10 cellular contexts compared by ENCODE assay signal in genomic region chr7:29289156-29290021, GRCh38.
DNase-seq lines count a peak whose midpoint lies in the region; ATAC-seq and TF ChIP-seq lines count a peak whose summit lies in the region.
"Had no signal": no experiment of that assay in that cellular context is flagged by ENCODE, and none has a peak within 500 bp of the region (broad histone marks: within the 10 kb centered on the region; RNA-seq: fewer than 3 reads in every experiment).

No MANE protein-coding gene starts in this region.

- H3K36me3 ChIP-seq in KOPT-K1 (ENCODE audit: insufficient read depth, low read length): no peaks in the 10 kb centered on the region
- H3K36me3 ChIP-seq: pancreas had no signal

- peak overlapping the region; percentile 96 for H3K27ac ChIP-seq in KOPT-K1 (ENCODE audit: low read depth, low read length, poor library complexity, severe bottlenecking)

- ATAC-seq in GM21423 (IDR thresholded peaks at IDR 0.05; ENCODE audit: unreplicated experiment): peak; percentile 66
- ATAC-seq in omental fat pad (ENCODE audit: low FRiP score): peak; percentile 13

- DNase-seq in DMS153 (lab: John Stamatoyannopoulos, UW) (peak; percentile 91), anterior cingulate cortex (lab: John Stamatoyannopoulos, UW) (peak in 44 of 58 donors; percentile 12 to 90 (median 42)), omental fat pad (ENCODE audit: low spot score) (no peak), Kasumi-1 (lab: John Stamatoyannopoulos, UW) (no peak), GM19240 (ENCODE audit: insufficient read length, low spot score) (no peak)
- DNase-seq in activated CD4-positive, alpha-beta T cell treated with anti-CD3 and anti-CD28 coated beads for 48 hours: no peak
- DNase-seq: activated T-cell treated with anti-CD3 and anti-CD28 coated beads, Interleukin-2, amount 50 U/mL, for 4 hours had no signal

- no peak for TF ChIP-seq CTCF in omental fat pad (IDR thresholded peaks at IDR 0.05)

- H3K9me3 ChIP-seq in KOPT-K1 (ENCODE audit: insufficient read depth, low read length, poor library complexity, severe bottlenecking): no peaks in the 10 kb centered on the region
- H3K9me3 ChIP-seq: pancreas had no signal

Comparison
In these comparisons a context has a peak if more than half of its experiments do, and no peak if none do; other contexts are left out.
1. DNase-seq: peak in DMS153 (single experiment) and anterior cingulate cortex (44 of 58); none in omental fat pad (single experiment), activated CD4-positive, alpha-beta T cell treated with anti-CD3 and anti-CD28 coated beads for 48 hours (single experiment), Kasumi-1 (0 of 2) and GM19240 (single experiment).